ENCODE assay signal across 1 cellular context in the genomic region with DNA sequence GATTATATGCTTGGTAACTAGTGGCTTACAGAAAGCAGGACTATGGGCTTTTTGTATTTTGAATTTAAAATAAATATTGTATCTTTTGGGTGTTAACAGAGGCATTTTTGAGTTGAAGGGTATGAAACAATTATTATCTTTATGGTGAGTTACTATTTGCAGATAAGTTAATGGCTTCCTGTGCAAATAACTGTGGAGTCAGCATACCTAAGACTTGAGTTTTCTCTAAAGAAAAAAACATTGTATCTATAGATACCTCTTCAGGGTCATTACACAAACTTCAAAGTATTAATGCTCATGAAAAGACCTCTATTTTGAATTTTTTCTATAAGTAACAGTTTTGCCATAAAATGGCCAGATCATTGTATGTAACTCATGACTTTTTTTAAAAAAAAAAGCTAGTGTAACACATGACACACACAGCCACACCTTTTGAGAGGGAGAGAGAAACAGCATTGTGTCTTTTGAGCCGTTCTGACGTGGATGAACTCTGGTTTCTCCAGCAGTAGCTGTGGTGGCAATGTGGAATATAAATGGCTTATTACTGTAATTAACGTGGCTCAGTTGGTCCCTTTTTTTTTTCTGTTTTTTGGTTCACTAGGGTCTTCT.
A peak's percentile ranks its signal among the peaks of the same experiment; 100 is the strongest.
TF ChIP-seq lines count a peak whose summit lies in the region.

No MANE protein-coding gene starts in this region.

TF ChIP-seq in HepG2, 621 proteins besides CTCF, POLR2A, EP300 and RAD21:
- TF ChIP-seq MAFF (IDR thresholded peaks at IDR 0.05; ENCODE audit: low read depth, low read length) (peak; percentile 48; the same call in 1 of the 2 replicates), ATM (IDR thresholded peaks at IDR 0.05; ENCODE audit: borderline replicate concordance) (no peak), MAFK (conservative IDR thresholded peaks at IDR 0.05 in 1 of 2, IDR thresholded peaks at IDR 0.05 in 1 of 2; ENCODE audit: low read length in 2 of 2) (peak; percentile 48 to 69; a peak in 3 of 4 replicates), ZNF678 (CRISPR knock-in tag; IDR thresholded peaks at IDR 0.05) (no peak), CREB1 (IDR thresholded peaks at IDR 0.05) (peak; percentile 13; the same call in 1 of the 2 replicates), CREB1 (CRISPR knock-in tag; IDR thresholded peaks at IDR 0.05) (no peak)
